ENCODE assay signal across 8 cellular contexts in the genomic region with DNA sequence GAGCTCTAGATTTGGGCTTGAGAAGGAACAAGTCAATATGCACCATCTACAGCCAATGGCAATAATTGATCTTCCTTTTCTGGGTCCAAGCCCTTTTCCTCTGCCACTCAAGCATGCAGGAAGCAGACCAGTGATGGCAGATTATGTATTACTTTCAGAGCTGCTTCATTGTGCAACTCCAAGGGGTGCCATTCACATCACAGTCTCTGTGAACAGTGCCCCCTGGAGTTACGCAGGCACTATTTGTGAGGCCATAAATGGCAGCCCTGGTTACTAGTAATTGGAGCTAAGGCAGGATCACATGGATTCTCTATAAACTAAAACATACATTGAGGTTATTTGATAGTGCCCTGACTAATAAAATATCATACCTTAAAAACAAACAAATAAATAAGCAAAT.
DNase-seq lines count a peak whose midpoint lies in the region; ATAC-seq, FAIRE-seq and TF ChIP-seq lines count a peak whose summit lies in the region.

No MANE protein-coding gene starts in this region.

- BruUV-seq in PC-3 (replicated peaks; lab: Mats Ljungman, UMichigan): no TSS peak

- intact Hi-C loops in PC-3 (cut with micrococcal nuclease): no loop called here

- dilution Hi-C loops in keratinocyte (cut with MboI; ENCODE audit: extremely low pct_ligation_motif_present, low sequenced_read_pairs): no loop called here

- H4K20me1 ChIP-seq in PC-3 (ENCODE audit: low read length): no peaks in the 10 kb centered on the region
- no peaks in the 10 kb centered on the region for H4K20me1 ChIP-seq in keratinocyte (ENCODE audit: control insufficient read depth, extremely low read depth, insufficient read depth, low read length)

- ATAC-seq in GM18907 (IDR thresholded peaks at IDR 0.05; ENCODE audit: unreplicated experiment) (peak; percentile 98), HG02973 (IDR thresholded peaks at IDR 0.05; ENCODE audit: unreplicated experiment) (peak; percentile 72), PC-3 (no peak), HG03108 (IDR thresholded peaks at IDR 0.05; ENCODE audit: unreplicated experiment) (no peak)

- H2AFZ ChIP-seq in PC-3 (ENCODE audit: low read length): no peak overlapping the region
- H2AFZ ChIP-seq in keratinocyte (ENCODE audit: control insufficient read depth, low read length): no peak overlapping the region

- no peaks in the 10 kb centered on the region for H3F3A ChIP-seq in PC-3 (ENCODE audit: low read length, unreplicated experiment)

- H3K4me1 ChIP-seq in PC-3 (ENCODE audit: insufficient read depth, low read length): no peaks in the 10 kb centered on the region
- H3K4me1 ChIP-seq in keratinocyte (ENCODE audit: control insufficient read depth, extremely low read depth, insufficient read depth, low read length): no peaks in the 10 kb centered on the region

- FAIRE-seq in keratinocyte (lab: Jason Lieb, UNC): peak; percentile 20

- no peaks in the 10 kb centered on the region for H3K9me2 ChIP-seq in PC-3 (replicated peaks; ENCODE audit: low read length)

- H3K9ac ChIP-seq in PC-3 (ENCODE audit: low read length) (no peak overlapping the region), keratinocyte (ENCODE audit: control insufficient read depth, extremely low read depth, insufficient read depth, low read length) (no peak overlapping the region)

- no peaks in the 10 kb centered on the region for H3K9me1 ChIP-seq in keratinocyte (ENCODE audit: control insufficient read depth, extremely low read depth, insufficient read depth, low read length)

- peak; percentile 36; the same call in 1 of the 2 replicates for TF ChIP-seq CTCF in PC-3 (conservative IDR thresholded peaks at IDR 0.05; ENCODE audit: low read depth, low read length)
- peak in 2 of 3 experiments; percentile 44 to 59 for TF ChIP-seq CTCF in keratinocyte (optimal IDR thresholded peaks at IDR 0.05 in 1 of 3, IDR thresholded peaks at IDR 0.05 in 1 of 3, conservative IDR thresholded peaks at IDR 0.05 in 1 of 3; ENCODE audit: extremely low read depth in 1 of 3, insufficient read depth in 2 of 3, low read length in 3 of 3)

- POLR2A ChIA-PET in PC-3 (lab: Charles Lee; ENCODE audit: unreplicated experiment): no interaction called here

- H3K4me2 ChIP-seq in PC-3 (ENCODE audit: low read length): no peak overlapping the region
- no peak overlapping the region for H3K4me2 ChIP-seq in keratinocyte (ENCODE audit: control insufficient read depth, extremely low read depth, insufficient read depth, low read depth, low read length)

- H3K9me3 ChIP-seq in PC-3 (ENCODE audit: low read length) (no peaks in the 10 kb centered on the region), keratinocyte (ENCODE audit: control insufficient read depth, low read depth, low read length) (no peaks in the 10 kb centered on the region)

- no peaks in the 10 kb centered on the region for H3K27me3 ChIP-seq in PC-3 (ENCODE audit: low read length)
- no peaks in the 10 kb centered on the region for H3K27me3 ChIP-seq in keratinocyte (ENCODE audit: control insufficient read depth, extremely low read depth, insufficient read depth, low read length)

- H3K4me3 ChIP-seq in PC-3 (ENCODE audit: low read length) (no peak overlapping the region), keratinocyte (ENCODE audit: control insufficient read depth in 2 of 3, extremely low read depth in 1 of 3, insufficient read depth in 2 of 3, low read depth in 1 of 3, low read length in 3 of 3) (no peak overlapping the region)

- H3K27ac ChIP-seq in PC-3 (ENCODE audit: low read length): no peak overlapping the region
- no peak overlapping the region for H3K27ac ChIP-seq in keratinocyte (ENCODE audit: control insufficient read depth, insufficient read depth, low read length)

- CTCF ChIA-PET in PC-3 (lab: Charles Lee): no interaction called here

- H3K36me3 ChIP-seq in PC-3 (ENCODE audit: low read depth, low read length) (no peaks in the 10 kb centered on the region), keratinocyte (ENCODE audit: control insufficient read depth in 2 of 2, extremely low read depth in 1 of 2, insufficient read depth in 2 of 2, low read length in 2 of 2) (no peaks in the 10 kb centered on the region)

- H3K79me2 ChIP-seq in PC-3 (ENCODE audit: low read length): no peaks in the 10 kb centered on the region
- H3K79me2 ChIP-seq in keratinocyte (ENCODE audit: control insufficient read depth, insufficient read depth, low read length): no peaks in the 10 kb centered on the region

- peak; percentile 16 for DNase-seq in PC-3
- no peak for DNase-seq in keratinocyte (ENCODE audit: low read depth, low spot score)
- DNase-seq in NCI-H187 treated with DMSO at 0.1 percent for 48 hours (lab: John Stamatoyannopoulos, UW): no peak
- no peak for DNase-seq in activated CD4-positive, CD25-positive, alpha-beta regulatory T cell (lab: John Stamatoyannopoulos, UW)
- no peak for DNase-seq in cerebellar nuclear complex (lab: John Stamatoyannopoulos, UW)

Comparison
In these comparisons a context has a peak if more than half of its experiments do, and no peak if none do; other contexts are left out.
1. ATAC-seq: peak in GM18907 (single experiment) and HG02973 (single experiment); none in PC-3 (single experiment) and HG03108 (single experiment).